19 cellular contexts compared by ENCODE assay signal in the genomic region with DNA sequence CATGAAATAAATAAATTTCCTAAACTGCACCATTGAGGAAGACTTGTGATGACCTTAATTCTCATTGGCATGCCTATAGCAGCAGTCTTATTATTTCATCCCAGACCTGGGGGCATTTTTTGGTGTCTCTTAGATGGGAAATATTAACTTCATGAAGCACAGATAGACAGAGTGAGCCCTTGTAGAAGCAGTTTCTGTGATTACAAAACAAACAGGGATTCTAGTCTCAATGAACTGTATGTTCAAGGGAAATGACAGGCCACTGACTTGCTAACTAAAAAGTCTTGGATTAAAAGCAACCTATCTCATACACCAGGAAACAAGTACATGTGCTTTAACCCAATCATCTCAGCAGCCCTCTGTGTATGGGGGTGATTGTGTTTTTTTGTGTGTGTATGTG. TPM values are rescaled to one million over a fixed set of nuclear protein-coding genes. Genes with fewer than 3 reads are reported as not detected.
DNase-seq lines count a peak whose midpoint lies in the region; ATAC-seq and TF ChIP-seq lines count a peak whose summit lies in the region.
"Had no signal": no experiment of that assay in that cellular context is flagged by ENCODE, and none has a peak within 500 bp of the region (broad histone marks: within the 10 kb centered on the region; RNA-seq: fewer than 3 reads in every experiment).

No MANE protein-coding gene starts in this region.

- H3K4me3 Mint-ChIP-seq in neural progenitor cell, result no peak overlapping the region
- H3K4me3 Mint-ChIP-seq: CD4-positive, alpha-beta memory T cell had no signal

- TF ChIP-seq CTCF in neural progenitor cell (IDR thresholded peaks at IDR 0.05), result no peak
- TF ChIP-seq CTCF in upper lobe of left lung (IDR thresholded peaks at IDR 0.05), result no peak

- H3K4me2 ChIP-seq in skeletal muscle satellite cell (ENCODE audit: low read length), result peak overlapping the region; percentile 54
- H3K4me2 ChIP-seq in neural progenitor cell, result no peak overlapping the region
- H3K4me2 ChIP-seq: BLaER1 treated with 17β-estradiol and CSF1 and Interleukin-3, amounts not matched to agents 10 nM and 100 nM; KMS-11 had no signal

- H3K36me3 ChIP-seq in SK-N-MC (ENCODE audit: insufficient read depth, low read length), result no peaks in the 10 kb centered on the region
- no peaks in the 10 kb centered on the region for H3K36me3 ChIP-seq in skeletal muscle satellite cell (ENCODE audit: insufficient read depth, low read length)
- H3K36me3 ChIP-seq in neural progenitor cell, result no peaks in the 10 kb centered on the region
- no peaks in the 10 kb centered on the region for H3K36me3 ChIP-seq in upper lobe of left lung
- H3K36me3 ChIP-seq: BLaER1 treated with 17β-estradiol and CSF1 and Interleukin-3, amounts not matched to agents 10 nM and 100 nM had no signal

- no peaks in the 10 kb centered on the region for H4K20me1 ChIP-seq in neural progenitor cell (ENCODE audit: low read depth)
- H4K20me1 ChIP-seq: BLaER1 treated with 17β-estradiol and CSF1 and Interleukin-3, amounts not matched to agents 10 nM and 100 nM had no signal

- H3K27ac ChIP-seq in SK-N-MC, result peak overlapping the region; percentile 92
- H3K27ac ChIP-seq in neural progenitor cell, result no peak overlapping the region
- H3K27ac ChIP-seq in upper lobe of left lung, result no peak overlapping the region
- H3K27ac ChIP-seq: BLaER1 treated with 17β-estradiol and CSF1 and Interleukin-3, amounts not matched to agents 10 nM and 100 nM; KMS-11 had no signal

- H3K27me3 Mint-ChIP-seq in neural progenitor cell (ENCODE audit: insufficient read depth, low read depth), result no peaks in the 10 kb centered on the region
- H3K27me3 Mint-ChIP-seq: CD4-positive, alpha-beta memory T cell had no signal

- H3K27ac Mint-ChIP-seq in neural progenitor cell, result no peak overlapping the region
- H3K27ac Mint-ChIP-seq: CD4-positive, alpha-beta memory T cell had no signal

- TF ChIP-seq EP300 in upper lobe of left lung (IDR thresholded peaks at IDR 0.05), result no peak

- H3F3A ChIP-seq in neural progenitor cell (ENCODE audit: low read depth), result no peaks in the 10 kb centered on the region

- TF ChIP-seq POLR2A in upper lobe of left lung (IDR thresholded peaks at IDR 0.05), result no peak

- peaks cover 13% of the 10 kb centered on the region for H3K4me1 ChIP-seq in skeletal muscle satellite cell (ENCODE audit: control insufficient read depth, insufficient read depth, low read length)
- H3K4me1 ChIP-seq in neural progenitor cell, result no peaks in the 10 kb centered on the region
- no peaks in the 10 kb centered on the region for H3K4me1 ChIP-seq in upper lobe of left lung
- H3K4me1 ChIP-seq: BLaER1 treated with 17β-estradiol and CSF1 and Interleukin-3, amounts not matched to agents 10 nM and 100 nM had no signal

- no peak overlapping the region for H2AFZ ChIP-seq in neural progenitor cell (replicated peaks)

- H3K9me3 Mint-ChIP-seq in neural progenitor cell, result no peaks in the 10 kb centered on the region

- no peak overlapping the region for H3K9ac ChIP-seq in SK-N-MC (ENCODE audit: insufficient read length)
- no peak overlapping the region for H3K9ac ChIP-seq in skeletal muscle satellite cell (ENCODE audit: low read depth, low read length)
- H3K9ac ChIP-seq in neural progenitor cell, result no peak overlapping the region
- H3K9ac ChIP-seq: BLaER1 treated with 17β-estradiol and CSF1 and Interleukin-3, amounts not matched to agents 10 nM and 100 nM; KMS-11 had no signal

- H3K9me3 ChIP-seq in SK-N-MC (ENCODE audit: low read depth, low read length), result no peaks in the 10 kb centered on the region
- no peaks in the 10 kb centered on the region for H3K9me3 ChIP-seq in skeletal muscle satellite cell (replicated peaks; ENCODE audit: low read length)
- no peaks in the 10 kb centered on the region for H3K9me3 ChIP-seq in neural progenitor cell (ENCODE audit: low read depth)
- no peaks in the 10 kb centered on the region for H3K9me3 ChIP-seq in upper lobe of left lung

- H3K79me2 ChIP-seq in neural progenitor cell (ENCODE audit: low read depth), result no peaks in the 10 kb centered on the region

- H3K27me3 ChIP-seq in skeletal muscle satellite cell (ENCODE audit: control insufficient read depth, insufficient read depth, low read length), result no peaks in the 10 kb centered on the region
- H3K27me3 ChIP-seq in neural progenitor cell, result no peaks in the 10 kb centered on the region
- no peaks in the 10 kb centered on the region for H3K27me3 ChIP-seq in upper lobe of left lung
- H3K27me3 ChIP-seq: BLaER1 treated with 17β-estradiol and CSF1 and Interleukin-3, amounts not matched to agents 10 nM and 100 nM had no signal

- H3K36me3 Mint-ChIP-seq in neural progenitor cell, result no peaks in the 10 kb centered on the region
- H3K36me3 Mint-ChIP-seq: CD4-positive, alpha-beta memory T cell had no signal

- DNase-seq in LHCN-M2 (ENCODE audit: low read depth), result peak; percentile 1
- DNase-seq in SK-N-MC (ENCODE audit: low read depth, low spot score), result no peak
- DNase-seq in fibroblast of peridontal ligament (ENCODE audit: extremely low read depth), result peak; percentile 3
- no peak for DNase-seq in neural progenitor cell (ENCODE audit: low spot score)
- DNase-seq in NCI-H187 (lab: John Stamatoyannopoulos, UW), result no peak
- no peak for DNase-seq in upper lobe of left lung
- DNase-seq: CD4-positive, alpha-beta memory T cell; DND-41; IMR-90; MV-4-11; NCI-H1105 treated with DMSO at 0.1 percent for 48 hours; NCI-H2081 treated with DMSO at 0.1 percent for 48 hours; NCI-H2171 treated with DMSO at 0.1 percent for 48 hours; NCI-H446; NCI-H526 had no signal

- H3K4me1 Mint-ChIP-seq in neural progenitor cell, result no peaks in the 10 kb centered on the region
- H3K4me1 Mint-ChIP-seq: CD4-positive, alpha-beta memory T cell had no signal

- no peak for ATAC-seq in upper lobe of left lung (ENCODE audit: low FRiP score in 2 of 2)
- ATAC-seq: GM12878 had no signal

- H3K4me3 ChIP-seq in SK-N-MC (peak overlapping the region; percentile 56), skeletal muscle satellite cell (ENCODE audit: low read length) (no peak overlapping the region), neural progenitor cell (no peak overlapping the region), upper lobe of left lung (no peak overlapping the region)
- H3K4me3 ChIP-seq: BLaER1 treated with 17β-estradiol and CSF1 and Interleukin-3, amounts not matched to agents 10 nM and 100 nM; GM12878 had no signal

RNA-seq across cellular contexts. Expression of a gene that starts 32.0 kb away (rescaled TPM):
- total RNA-seq in LHCN-M2 (2014; rRNA removed), result not detected in 2 replicates
- polyA plus RNA-seq in LHCN-M2 (2012), result not detected
- 0.87 and 1.0 TPM in 2 replicates for total RNA-seq in skeletal muscle satellite cell (2012; rRNA removed)
- total RNA-seq in neural progenitor cell (ENCODE audit: low replicate concordance), result not detected in 2 replicates
- 100 to 1,000 TPM in 2 of 6 donors, 10 to 100 TPM in 4; 39.8 to 181 (median 72.5) TPM for total RNA-seq in upper lobe of left lung
- total RNA-seq: IMR-90 had no signal
- polyA plus RNA-seq: IMR-90 had no signal

Comparison
In these comparisons a context has a peak if more than half of its experiments do, and no peak if none do; other contexts are left out.
1. DNase-seq: peak in LHCN-M2 (single experiment) and fibroblast of peridontal ligament (single experiment); none in SK-N-MC (single experiment), neural progenitor cell (single experiment), NCI-H187 (0 of 2) and upper lobe of left lung (0 of 2).
2. RNA of a gene that starts 32.0 kb away (total RNA-seq): 39.8 to 181 TPM in upper lobe of left lung; not detected in neural progenitor cell and not detected in LHCN-M2; every median in the first group is over 10 times any median in the second.